ENCODE assay signal across 11 cellular contexts in the genomic region with DNA sequence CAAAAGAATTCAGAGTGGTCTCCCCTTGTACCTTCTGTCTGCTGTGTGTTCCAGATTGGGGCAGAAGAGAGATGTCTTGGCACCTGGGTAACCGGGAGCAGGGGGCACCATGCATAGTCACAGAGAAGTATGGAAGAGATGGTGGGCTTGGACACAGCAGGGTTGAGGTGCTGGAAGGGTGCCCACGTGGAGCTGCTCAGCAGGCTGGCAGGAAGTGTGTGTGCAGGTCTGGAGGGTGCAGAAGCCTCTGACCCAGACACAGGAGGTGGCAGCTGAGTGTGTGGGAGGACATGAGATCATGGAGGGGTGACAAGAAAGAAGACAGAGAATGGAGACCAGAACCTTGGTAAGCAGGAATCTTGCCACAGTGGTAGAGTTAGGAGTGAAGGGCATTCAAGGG. TPM values are rescaled to one million over a fixed set of nuclear protein-coding genes. Genes with fewer than 3 reads are reported as not detected.
DNase-seq lines count a peak whose midpoint lies in the region; ATAC-seq and TF ChIP-seq lines count a peak whose summit lies in the region.
"Had no signal": no experiment of that assay in that cellular context is flagged by ENCODE, and none has a peak within 500 bp of the region (broad histone marks: within the 10 kb centered on the region; RNA-seq: fewer than 3 reads in every experiment).

No MANE protein-coding gene starts in this region.

- H2AFZ ChIP-seq in PC-9: no peak overlapping the region

- no peaks in the 10 kb centered on the region for H3K27me3 Mint-ChIP-seq in activated naive CD8-positive, alpha-beta T cell treated with anti-CD3 and anti-CD28 coated beads for 36 hours

- H3F3A ChIP-seq in PC-9 (ENCODE audit: insufficient read depth, low read depth): peaks cover 33% of the 10 kb centered on the region

- H3K36me3 Mint-ChIP-seq in activated naive CD8-positive, alpha-beta T cell treated with anti-CD3 and anti-CD28 coated beads for 36 hours: no peaks in the 10 kb centered on the region

- H3K4me1 ChIP-seq in PC-9 (replicated peaks; ENCODE audit: insufficient read depth): peaks cover 55% of the 10 kb centered on the region

- H3K4me1 Mint-ChIP-seq in activated naive CD8-positive, alpha-beta T cell treated with anti-CD3 and anti-CD28 coated beads for 36 hours: peaks cover 15% of the 10 kb centered on the region

- TF ChIP-seq CTCF in PC-9 (conservative IDR thresholded peaks at IDR 0.05): no peak

- no peaks in the 10 kb centered on the region for H3K9me3 Mint-ChIP-seq in activated naive CD8-positive, alpha-beta T cell treated with anti-CD3 and anti-CD28 coated beads for 36 hours

- peaks cover 9% of the 10 kb centered on the region; the same call in 1 of the 2 replicates for H3K79me2 ChIP-seq in PC-9 (ENCODE audit: low read depth)

- ATAC-seq in GM18867 (IDR thresholded peaks at IDR 0.05; ENCODE audit: unreplicated experiment): peak; percentile 55
- ATAC-seq in GM19351 (IDR thresholded peaks at IDR 0.05; ENCODE audit: unreplicated experiment): no peak
- ATAC-seq: body of pancreas had no signal

- no peaks in the 10 kb centered on the region for H3K9me3 ChIP-seq in PC-9 (ENCODE audit: insufficient read depth, low read depth)
- H3K9me3 ChIP-seq: body of pancreas, neutrophil had no signal

- H4K20me1 ChIP-seq in PC-9 (ENCODE audit: insufficient read depth): no peaks in the 10 kb centered on the region

- no peak for DNase-seq in PC-9
- peak; percentile 13 for DNase-seq in activated naive CD8-positive, alpha-beta T cell treated with anti-CD3 and anti-CD28 coated beads for 36 hours
- DNase-seq in stimulated activated CD4-positive, alpha-beta T cell treated with anti-CD3 and anti-CD28 coated beads, TNF-alpha, amount 100 ng/mL, for 48 hours (ENCODE audit: low read depth in 3 of 3): peak in 2 of 3 donors; percentile 6 to 26
- no peak for DNase-seq in foreskin melanocyte
- DNase-seq in nucleus accumbens (lab: John Stamatoyannopoulos, UW): no peak
- DNase-seq: GOT3, OCI-M1 had no signal

- peak overlapping the region; percentile 80 for H3K4me2 ChIP-seq in PC-9

- no peaks in the 10 kb centered on the region for H3K9me2 ChIP-seq in PC-9 (ENCODE audit: insufficient read depth)

- no peaks in the 10 kb centered on the region for H3K36me3 ChIP-seq in PC-9 (ENCODE audit: low read depth)
- H3K36me3 ChIP-seq: neutrophil had no signal

- POLR2A ChIA-PET in PC-9 (lab: Charles Lee; ENCODE audit: unreplicated experiment): no interaction called here

- no peak overlapping the region for H3K4me3 Mint-ChIP-seq in activated naive CD8-positive, alpha-beta T cell treated with anti-CD3 and anti-CD28 coated beads for 36 hours

- no peaks in the 10 kb centered on the region for H3K27me3 ChIP-seq in PC-9 (ENCODE audit: insufficient read depth, low read depth)
- H3K27me3 ChIP-seq: body of pancreas, neutrophil had no signal

- CTCF ChIA-PET in PC-9 (lab: Charles Lee): no interaction called here

- no peak overlapping the region for H3K4me3 ChIP-seq in PC-9
- H3K4me3 ChIP-seq: body of pancreas had no signal

- no peak overlapping the region for H3K27ac Mint-ChIP-seq in activated naive CD8-positive, alpha-beta T cell treated with anti-CD3 and anti-CD28 coated beads for 36 hours

- BruUV-seq in PC-9 (replicated peaks; lab: Mats Ljungman, UMichigan): no TSS peak

- intact Hi-C loops in PC-9 (cut with micrococcal nuclease; ENCODE audit: unreplicated experiment): no loop called here

- H3K27ac ChIP-seq in PC-9: peak overlapping the region; percentile 99
- H3K27ac ChIP-seq: body of pancreas, neutrophil had no signal

RNA-seq across cellular contexts. Expression of gene DUSP5, which starts 42.3 kb away (rescaled TPM):
- 14.2 and 19.0 TPM in 2 replicates for total RNA-seq in PC-9 (2021)
- 10 to 100 TPM; 30.1 to 31.4 TPM for total RNA-seq in activated naive CD8-positive, alpha-beta T cell treated with anti-CD3 and anti-CD28 coated beads for 36 hours

Comparison
In these comparisons a context has a peak if more than half of its experiments do, and no peak if none do; other contexts are left out.
1. DNase-seq: peak in activated naive CD8-positive, alpha-beta T cell treated with anti-CD3 and anti-CD28 coated beads for 36 hours (single experiment) and stimulated activated CD4-positive, alpha-beta T cell treated with anti-CD3 and anti-CD28 coated beads, TNF-alpha, amount 100 ng/mL, for 48 hours (2 of 3); none in PC-9 (0 of 2), foreskin melanocyte (single experiment) and nucleus accumbens (0 of 56).